Comparison of ENCODE assay signal across 22 cellular contexts in genomic region chr13:112750570-112750969, GRCh38.
"Had no signal": no experiment of that assay in that cellular context is flagged by ENCODE, and none has a peak within 500 bp of the region (broad histone marks: within the 10 kb centered on the region; RNA-seq: fewer than 3 reads in every experiment).

No MANE protein-coding gene starts in this region.

- H3K27ac Mint-ChIP-seq: endodermal cell, natural killer cell had no signal

- DNase-seq: cerebellar nuclear complex; colonic mucosa; dermis blood vessel endothelial cell; effector CD4-positive, alpha-beta T cell; endodermal cell; erythroblast; foreskin keratinocyte; head of caudate nucleus; natural killer cell; occipital lobe; pancreas; retina; right lobe of liver; stimulated activated CD4-positive, alpha-beta T cell treated with anti-CD3 and anti-CD28 coated beads, Interleukin-2, amount 100 ng/mL, for 24 hours; stimulated activated naive CD4-positive, alpha-beta T cell; stomach; tibial artery; upper lobe of left lung; uterus had no signal

- H3K36me3 Mint-ChIP-seq: natural killer cell had no signal

- H3K9me3 Mint-ChIP-seq: endodermal cell, natural killer cell had no signal

- H3K4me3 Mint-ChIP-seq: endodermal cell, natural killer cell had no signal

- H3K27ac ChIP-seq: colonic mucosa, foreskin keratinocyte, hepatocyte, pancreas, psoas muscle, right lobe of liver, stomach, suprapubic skin, tibial artery, upper lobe of left lung, uterus had no signal

- H3K4me1 Mint-ChIP-seq: endodermal cell had no signal
